Comparison of ENCODE assay signal across 23 cellular contexts in the genomic region with DNA sequence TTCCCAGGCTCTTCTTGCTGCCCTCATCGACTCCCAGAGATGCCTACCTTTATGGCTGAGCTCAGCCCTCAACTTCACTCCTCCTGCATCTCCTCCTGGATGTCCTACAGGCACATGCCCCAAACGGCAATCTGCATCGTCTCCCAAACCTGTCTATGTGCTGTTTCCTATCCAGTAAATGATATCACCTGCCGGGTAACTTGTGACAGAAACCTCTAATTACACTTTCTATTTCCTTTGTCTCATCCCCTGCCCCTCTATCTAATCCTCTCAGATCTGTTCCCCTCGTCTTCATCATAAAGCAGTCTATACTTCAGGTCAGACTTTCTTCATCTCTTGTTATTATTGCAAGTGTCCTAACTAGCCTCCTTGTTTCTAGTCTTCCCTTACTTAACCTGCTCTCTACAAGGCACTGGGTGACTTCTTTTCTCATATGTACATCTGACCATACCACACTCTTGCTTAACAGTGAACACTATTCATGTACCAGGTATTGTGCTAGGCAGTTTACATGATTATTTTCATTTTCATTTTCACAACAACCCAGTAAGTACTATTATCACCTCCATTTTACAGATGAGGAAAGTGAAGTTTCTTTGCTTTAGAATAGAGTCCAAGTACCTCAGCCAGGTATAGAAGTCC. TPM values are rescaled to one million over a fixed set of nuclear protein-coding genes. Genes with fewer than 3 reads are reported as not detected.
DNase-seq lines count a peak whose midpoint lies in the region; ATAC-seq, FAIRE-seq and TF ChIP-seq lines count a peak whose summit lies in the region.
"Had no signal": no experiment of that assay in that cellular context is flagged by ENCODE, and none has a peak within 500 bp of the region (broad histone marks: within the 10 kb centered on the region; RNA-seq: fewer than 3 reads in every experiment).

No MANE protein-coding gene starts in this region.

- CTCF ChIA-PET in activated CD8-positive, alpha-beta memory T cell treated with anti-CD3 and anti-CD28 coated beads, Interleukin-2, amount 10 ng/mL, durations not matched to agents 7 days and 5 days (lab: Charles Lee): interaction anchor here (1.1 to 2.0 kb wide), 2 partner anchors 10 to 26 kb away, joined by 3 to 7 read pairs; no protein-coding TSS in a partner anchor

- H3K9me3 ChIP-seq in pancreas: no peaks in the 10 kb centered on the region
- no peaks in the 10 kb centered on the region for H3K9me3 ChIP-seq in left ventricle myocardium inferior (replicated peaks)
- H3K9me3 ChIP-seq in right atrium auricular region: no peaks in the 10 kb centered on the region
- H3K9me3 ChIP-seq: body of pancreas, colonic mucosa had no signal

- 88 to 89% methylated on average over 5 of the region's 5 CpGs for WGBS in pancreas, 2 donors

- peak overlapping the region; percentile 64 for H3K4me3 Mint-ChIP-seq in activated CD8-positive, alpha-beta memory T cell treated with anti-CD3 and anti-CD28 coated beads, Interleukin-2, amount 10 ng/mL, durations not matched to agents 7 days and 5 days
- peak overlapping the region; percentile 1 for H3K4me3 Mint-ChIP-seq in activated naive CD8-positive, alpha-beta T cell
- no peak overlapping the region for H3K4me3 Mint-ChIP-seq in nephron progenitor cell
- H3K4me3 Mint-ChIP-seq: GM23338; stimulated activated naive B cell treated with anti-CD40 and anti-IgM and Interleukin-4, amounts not matched to agents 10 μg/mL and 1 μg/mL and 100 μg/mL, for 72 hours; type B pancreatic cell had no signal

- TF ChIP-seq CTCF in nephron progenitor cell (IDR thresholded peaks at IDR 0.05): no peak
- TF ChIP-seq CTCF in pancreas (IDR thresholded peaks at IDR 0.05): no peak
- TF ChIP-seq CTCF in left ventricle myocardium inferior (IDR thresholded peaks at IDR 0.05; ENCODE audit: borderline replicate concordance): no peak
- TF ChIP-seq CTCF in right atrium auricular region (IDR thresholded peaks at IDR 0.05): no peak

- no peak for FAIRE-seq in pancreas (lab: Jason Lieb, UNC)
- FAIRE-seq: keratinocyte had no signal

- H3K36me3 ChIP-seq in pancreas (peaks cover 0 to 3% (median 0%) of the 10 kb centered on the region in 3 donors), left ventricle myocardium inferior (peaks cover 65% of the 10 kb centered on the region), right atrium auricular region (peaks cover 30% of the 10 kb centered on the region)
- H3K36me3 ChIP-seq: colonic mucosa had no signal

- H3K27ac Mint-ChIP-seq in activated CD8-positive, alpha-beta memory T cell treated with anti-CD3 and anti-CD28 coated beads, Interleukin-2, amount 10 ng/mL, durations not matched to agents 7 days and 5 days: peak overlapping the region; percentile 77
- H3K27ac Mint-ChIP-seq in activated naive CD8-positive, alpha-beta T cell: peak overlapping the region; percentile 24
- peak overlapping the region; percentile 0 for H3K27ac Mint-ChIP-seq in nephron progenitor cell
- H3K27ac Mint-ChIP-seq: GM23338; stimulated activated naive B cell treated with anti-CD40 and anti-IgM and Interleukin-4, amounts not matched to agents 10 μg/mL and 1 μg/mL and 100 μg/mL, for 72 hours; type B pancreatic cell had no signal

- DNase-seq in activated CD8-positive, alpha-beta memory T cell treated with anti-CD3 and anti-CD28 coated beads, Interleukin-2, amount 10 ng/mL, durations not matched to agents 7 days and 5 days: no peak
- no peak for DNase-seq in activated CD8-positive, alpha-beta memory T cell treated with anti-CD3 and anti-CD28 coated beads for 24 hours
- DNase-seq in nephron progenitor cell: no peak
- DNase-seq in pancreas: no peak
- no peak for DNase-seq in left ventricle myocardium inferior
- no peak for DNase-seq in right atrium auricular region (ENCODE audit: low spot score)
- DNase-seq: activated gamma-delta T cell; body of pancreas; C1 segment of cervical spinal cord; colonic mucosa; NCI-H1417; NCI-H774; stimulated activated CD4-positive, alpha-beta T cell treated with anti-CD3 and anti-CD28 coated beads, Interleukin-12 subunit alpha, Interleukin-12 subunit beta, amount 100 ng/mL, for 4 hours; stimulated activated naive B cell treated with anti-CD40 and anti-IgM and Interleukin-4, amounts not matched to agents 10 μg/mL and 1 μg/mL and 100 μg/mL, for 72 hours had no signal

- intact Hi-C loops in pancreas (cut with DNase I): no loop called here
- intact Hi-C loops in left ventricle myocardium inferior (cut with micrococcal nuclease): no loop called here

- H3K36me3 Mint-ChIP-seq in activated CD8-positive, alpha-beta memory T cell treated with anti-CD3 and anti-CD28 coated beads, Interleukin-2, amount 10 ng/mL, durations not matched to agents 7 days and 5 days: peaks cover 27% of the 10 kb centered on the region
- peaks cover 24% of the 10 kb centered on the region for H3K36me3 Mint-ChIP-seq in activated naive CD8-positive, alpha-beta T cell
- H3K36me3 Mint-ChIP-seq in nephron progenitor cell (ENCODE audit: low read depth): peaks cover 24% of the 10 kb centered on the region

- ATAC-seq in activated CD8-positive, alpha-beta memory T cell treated with anti-CD3 and anti-CD28 coated beads, Interleukin-2, amount 10 ng/mL, durations not matched to agents 7 days and 5 days: peak; percentile 79
- ATAC-seq in GM21723 (IDR thresholded peaks at IDR 0.05; ENCODE audit: unreplicated experiment) (peak; percentile 62), pancreas (no peak)
- ATAC-seq: body of pancreas; GM23338; Panc1; stimulated activated naive B cell treated with anti-CD40 and anti-IgM and Interleukin-4, amounts not matched to agents 10 μg/mL and 1 μg/mL and 100 μg/mL, for 72 hours had no signal

- no peaks in the 10 kb centered on the region for H3K27me3 Mint-ChIP-seq in activated CD8-positive, alpha-beta memory T cell treated with anti-CD3 and anti-CD28 coated beads, Interleukin-2, amount 10 ng/mL, durations not matched to agents 7 days and 5 days
- H3K27me3 Mint-ChIP-seq in activated naive CD8-positive, alpha-beta T cell: no peaks in the 10 kb centered on the region
- H3K27me3 Mint-ChIP-seq in nephron progenitor cell (ENCODE audit: low read depth, poor library complexity): no peaks in the 10 kb centered on the region
- H3K27me3 Mint-ChIP-seq: stimulated activated naive B cell treated with anti-CD40 and anti-IgM and Interleukin-4, amounts not matched to agents 10 μg/mL and 1 μg/mL and 100 μg/mL, for 72 hours; type B pancreatic cell had no signal

- H3K27me3 ChIP-seq in pancreas: no peaks in the 10 kb centered on the region
- H3K27me3 ChIP-seq in left ventricle myocardium inferior (ENCODE audit: low read depth): no peaks in the 10 kb centered on the region
- no peaks in the 10 kb centered on the region for H3K27me3 ChIP-seq in right atrium auricular region
- H3K27me3 ChIP-seq: body of pancreas, colonic mucosa, hepatocyte had no signal

- peaks cover 35% of the 10 kb centered on the region for H3K4me1 Mint-ChIP-seq in activated CD8-positive, alpha-beta memory T cell treated with anti-CD3 and anti-CD28 coated beads, Interleukin-2, amount 10 ng/mL, durations not matched to agents 7 days and 5 days
- H3K4me1 Mint-ChIP-seq in activated naive CD8-positive, alpha-beta T cell (ENCODE audit: low read depth): peaks cover 26% of the 10 kb centered on the region
- no peaks in the 10 kb centered on the region for H3K4me1 Mint-ChIP-seq in nephron progenitor cell
- H3K4me1 Mint-ChIP-seq: GM23338 had no signal

- H3K4me1 ChIP-seq in pancreas (no peaks in the 10 kb centered on the region), left ventricle myocardium inferior (peaks cover 6% of the 10 kb centered on the region), right atrium auricular region (no peaks in the 10 kb centered on the region)
- H3K4me1 ChIP-seq: colonic mucosa had no signal

- H3K9me3 Mint-ChIP-seq in activated CD8-positive, alpha-beta memory T cell treated with anti-CD3 and anti-CD28 coated beads, Interleukin-2, amount 10 ng/mL, durations not matched to agents 7 days and 5 days (ENCODE audit: low read depth): no peaks in the 10 kb centered on the region
- H3K9me3 Mint-ChIP-seq in activated naive CD8-positive, alpha-beta T cell (ENCODE audit: low read depth): no peaks in the 10 kb centered on the region
- no peaks in the 10 kb centered on the region for H3K9me3 Mint-ChIP-seq in nephron progenitor cell
- H3K9me3 Mint-ChIP-seq: GM23338; stimulated activated naive B cell treated with anti-CD40 and anti-IgM and Interleukin-4, amounts not matched to agents 10 μg/mL and 1 μg/mL and 100 μg/mL, for 72 hours; type B pancreatic cell had no signal

- H3K27ac ChIP-seq in pancreas (no peak overlapping the region), left ventricle myocardium inferior (replicated peaks) (no peak overlapping the region), right atrium auricular region (no peak overlapping the region)
- H3K27ac ChIP-seq: body of pancreas, colonic mucosa, hepatocyte, SK-N-MC had no signal

- H3K4me3 ChIP-seq in pancreas (no peak overlapping the region), left ventricle myocardium inferior (no peak overlapping the region), right atrium auricular region (no peak overlapping the region)
- H3K4me3 ChIP-seq: body of pancreas, colonic mucosa, GM23338, hepatocyte, SK-N-MC had no signal

RNA-seq across cellular contexts. Expression of gene UCP3, which starts 21.9 kb away (rescaled TPM):
- 1 to 10 TPM; 3.3 to 5.2 TPM for total RNA-seq in activated CD8-positive, alpha-beta memory T cell treated with anti-CD3 and anti-CD28 coated beads, Interleukin-2, amount 10 ng/mL, durations not matched to agents 7 days and 5 days
- total RNA-seq in pancreas (1 to 10 TPM in 1 of 6 donors, under 1 TPM in 5; 0.32 to 1.5 (median 0.67) TPM), left ventricle myocardium inferior (2.7 TPM), right atrium auricular region (1 to 10 TPM in 1 of 2 donors, under 1 TPM in 1; 0.37 to 1.1 TPM)
- 1 to 10 TPM; 2.0 TPM for polyA plus RNA-seq in pancreas
- polyA plus RNA-seq: hepatocyte had no signal

RNA-seq across cellular contexts. Expression of gene UCP2, which starts 48.1 kb away (rescaled TPM):
- total RNA-seq in activated CD8-positive, alpha-beta memory T cell treated with anti-CD3 and anti-CD28 coated beads, Interleukin-2, amount 10 ng/mL, durations not matched to agents 7 days and 5 days: 100 to 1,000 TPM; 199 to 288 TPM
- total RNA-seq in pancreas (10 to 100 TPM in 4 of 6 donors, 1 to 10 TPM in 2; 4.6 to 19.4 (median 12.7) TPM), left ventricle myocardium inferior (23.4 TPM), right atrium auricular region (10 to 100 TPM in 1 of 2 donors, 1 to 10 TPM in 1; 8.2 to 13.2 TPM)
- polyA plus RNA-seq in pancreas: 10 to 100 TPM in 1 of 2 donors, 1 to 10 TPM in 1; 10.0 to 16.1 TPM
- polyA plus RNA-seq: neural cell had no signal

Comparison
In these comparisons a context has a peak if more than half of its experiments do, and no peak if none do; other contexts are left out.
1. ATAC-seq: peak in activated CD8-positive, alpha-beta memory T cell treated with anti-CD3 and anti-CD28 coated beads, Interleukin-2, amount 10 ng/mL, durations not matched to agents 7 days and 5 days (single experiment) and GM21723 (single experiment); none in pancreas (0 of 4).
2. H3K27ac Mint-ChIP-seq: peak in every context shown above with its lines; median percentile 77 in activated CD8-positive, alpha-beta memory T cell treated with anti-CD3 and anti-CD28 coated beads, Interleukin-2, amount 10 ng/mL, durations not matched to agents 7 days and 5 days; 24 in activated naive CD8-positive, alpha-beta T cell; 0 in nephron progenitor cell.